ENCODE assay signal across 1 cellular context in the genomic region with DNA sequence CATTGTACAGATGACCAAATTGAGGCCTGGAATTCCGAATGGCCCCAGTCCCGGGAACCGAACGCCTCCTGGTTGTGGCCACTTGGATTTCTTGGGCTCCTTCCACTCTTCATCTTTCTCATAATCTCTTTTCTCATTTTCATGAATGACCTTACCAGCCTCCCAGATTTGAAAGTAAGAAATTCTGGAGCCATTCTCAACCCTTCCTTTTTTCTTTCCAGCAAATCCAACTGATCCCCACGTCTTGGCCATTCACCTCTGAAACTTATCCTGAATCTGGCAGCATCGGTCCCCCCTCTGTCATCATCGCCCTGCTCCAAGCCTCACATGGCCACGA.
TF ChIP-seq lines count a peak whose summit lies in the region.

No MANE protein-coding gene starts in this region.

TF ChIP-seq in H1, 55 proteins besides CTCF, POLR2A, EP300 and RAD21:
- TF ChIP-seq, protein P1, sequence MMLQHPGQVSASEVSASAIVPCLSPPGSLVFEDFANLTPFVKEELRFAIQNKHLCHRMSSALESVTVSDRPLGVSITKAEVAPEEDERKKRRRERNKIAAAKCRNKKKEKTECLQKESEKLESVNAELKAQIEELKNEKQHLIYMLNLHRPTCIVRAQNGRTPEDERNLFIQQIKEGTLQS (IDR thresholded peaks at IDR 0.05; ENCODE audit: insufficient read depth, low read depth, low read length), result no peak
- TF ChIP-seq GTF2F1 (IDR thresholded peaks at IDR 0.05; ENCODE audit: borderline replicate concordance, low read depth, low read length), result no peak
- no peak for TF ChIP-seq EZH2 (IDR thresholded peaks at IDR 0.05; ENCODE audit: low read depth, low read length, severe bottlenecking)
- no peak for TF ChIP-seq CREB1 (IDR thresholded peaks at IDR 0.05)
- TF ChIP-seq, protein P2, sequence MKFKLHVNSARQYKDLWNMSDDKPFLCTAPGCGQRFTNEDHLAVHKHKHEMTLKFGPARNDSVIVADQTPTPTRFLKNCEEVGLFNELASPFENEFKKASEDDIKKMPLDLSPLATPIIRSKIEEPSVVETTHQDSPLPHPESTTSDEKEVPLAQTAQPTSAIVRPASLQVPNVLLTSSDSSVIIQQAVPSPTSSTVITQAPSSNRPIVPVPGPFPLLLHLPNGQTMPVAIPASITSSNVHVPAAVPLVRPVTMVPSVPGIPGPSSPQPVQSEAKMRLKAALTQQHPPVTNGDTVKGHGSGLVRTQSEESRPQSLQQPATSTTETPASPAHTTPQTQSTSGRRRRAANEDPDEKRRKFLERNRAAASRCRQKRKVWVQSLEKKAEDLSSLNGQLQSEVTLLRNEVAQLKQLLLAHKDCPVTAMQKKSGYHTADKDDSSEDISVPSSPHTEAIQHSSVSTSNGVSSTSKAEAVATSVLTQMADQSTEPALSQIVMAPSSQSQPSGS (IDR thresholded peaks at IDR 0.05; ENCODE audit: low read length), result no peak
- TF ChIP-seq RFX5 (IDR thresholded peaks at IDR 0.05; ENCODE audit: borderline replicate concordance, low read depth, low read length), result no peak
- no peak for TF ChIP-seq SAP30 (IDR thresholded peaks at IDR 0.05; ENCODE audit: insufficient read depth, insufficient replicate concordance, low read length)
- TF ChIP-seq EGR1 (IDR thresholded peaks at IDR 0.05; ENCODE audit: borderline replicate concordance, low read depth, low read length), result no peak
